In the genomic region with DNA sequence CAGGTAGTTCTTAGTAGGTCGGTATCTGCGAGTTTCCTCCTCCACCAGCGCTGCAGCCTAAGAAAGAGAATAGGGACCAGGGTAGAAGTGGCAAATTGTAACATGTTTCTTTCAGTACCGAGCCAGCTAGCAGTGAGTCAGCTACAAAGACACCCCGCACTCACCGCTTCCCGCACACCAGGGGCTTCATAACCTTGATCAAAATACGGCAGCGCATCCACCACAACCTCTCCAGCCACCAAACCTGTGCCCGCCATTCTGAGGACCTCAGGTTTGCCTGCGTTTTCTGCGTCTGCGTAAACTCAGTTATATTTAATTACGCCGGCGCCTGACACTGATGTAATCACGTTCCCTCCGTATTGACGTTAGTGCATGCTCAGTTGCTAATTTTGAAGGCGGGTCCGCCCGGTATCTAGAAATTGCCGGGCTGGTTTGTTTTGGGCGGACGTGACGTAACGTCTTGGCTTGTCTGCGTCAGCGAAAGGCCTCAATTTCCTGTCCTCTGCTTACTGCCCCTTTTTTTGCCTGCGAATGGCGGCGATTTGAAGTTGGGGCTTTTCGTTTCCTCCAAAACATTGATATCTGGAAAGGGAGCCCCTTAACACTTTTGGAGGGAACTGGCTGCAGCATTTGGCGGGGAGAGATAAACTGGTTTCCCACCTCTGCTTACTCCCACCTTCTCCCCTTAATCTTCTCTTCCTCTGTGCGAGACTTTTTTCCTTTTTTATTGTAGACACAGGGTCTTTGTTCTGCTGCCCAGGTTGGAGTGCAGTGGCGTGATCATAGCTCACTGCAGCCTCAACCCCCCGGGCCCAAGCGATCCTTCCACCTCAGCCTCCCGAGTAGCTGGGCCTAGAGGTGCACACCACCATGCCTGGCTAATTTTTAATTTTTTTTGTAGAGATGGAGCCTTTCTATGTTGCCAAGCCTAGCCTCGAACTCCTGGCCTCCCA, we compare ENCODE assay signal across 8 cellular contexts. TPM values are rescaled to one million over a fixed set of nuclear protein-coding genes. Genes with fewer than 3 reads are reported as not detected.
DNase-seq lines count a peak whose midpoint lies in the region; ATAC-seq and TF ChIP-seq lines count a peak whose summit lies in the region.

A gene (minus strand): TSS at position 281 of the 953 bp plus-strand sequence. CDS start 24 bp downstream, at position 257.

- H3K27ac ChIP-seq in angular gyrus (ENCODE audit: low read depth, low read length) (peak within 1 kb of the TSS; percentile 97), prostate gland (peak within 1 kb of the TSS; percentile 88 to 90), urinary bladder (ENCODE audit: low read depth) (peak within 1 kb of the TSS; percentile 97)

- no peaks in the 10 kb centered on the region for H3K27me3 ChIP-seq in prostate gland (replicated peaks; ENCODE audit: insufficient read depth)

- H3K36me3 ChIP-seq in prostate gland (no peaks in the 10 kb centered on the region), urinary bladder (ENCODE audit: insufficient read depth) (peaks cover 2% of the 10 kb centered on the region)

- DNase-seq in NCI-H187 (lab: John Stamatoyannopoulos, UW) (peak; percentile 93 to 96), T-helper 2 cell (peak; percentile 67 to 99 (median 93)), left ventricle myocardium superior (peak; percentile 95), prostate gland (ENCODE audit: low spot score) (peak; percentile 98)

- H3K4me1 ChIP-seq in prostate gland (replicated peaks) (peaks cover 2% of the 10 kb centered on the region), urinary bladder (ENCODE audit: insufficient read depth) (no peaks in the 10 kb centered on the region)

- WGBS in prostate gland: 3% methylated on average over 40 of the region's 40 CpGs
- WGBS in urinary bladder: 4% methylated on average over 40 of the region's 40 CpGs

- ATAC-seq in GM18498 (IDR thresholded peaks at IDR 0.05; ENCODE audit: unreplicated experiment) (peak; percentile 99), HG02938 (IDR thresholded peaks at IDR 0.05; ENCODE audit: unreplicated experiment) (peak; percentile 99), left ventricle myocardium superior (peak; percentile 99)

- peak; percentile 92 for TF ChIP-seq POLR2A in prostate gland (IDR thresholded peaks at IDR 0.05)

- H3K4me3 ChIP-seq in prostate gland: peak within 1 kb of the TSS; percentile 53 to 62
- peak within 1 kb of the TSS; percentile 70 for H3K4me3 ChIP-seq in urinary bladder (ENCODE audit: low read depth, low read length)

- intact Hi-C loops in left ventricle myocardium superior (cut with micrococcal nuclease): no loop called here
- intact Hi-C loops in prostate gland (cut with DNase I): loop anchor here (2.0 to 5.0 kb wide), 3 partner anchors 69 to 234 kb away; a partner anchor contains a TSS

- H3K9me3 ChIP-seq in prostate gland: no peaks in the 10 kb centered on the region

- peak in 2 of 4 experiments; percentile 10 to 23 for TF ChIP-seq CTCF in prostate gland (IDR thresholded peaks at IDR 0.05)

RNA-seq across cellular contexts. Expression of the gene that starts here (rescaled TPM):
- 32.5 TPM for total RNA-seq in left ventricle myocardium superior
- total RNA-seq in prostate gland: 10 to 100 TPM; 35.9 to 38.5 TPM
- total RNA-seq in urinary bladder: 43.0 TPM
- polyA plus RNA-seq in urinary bladder: 38.2 TPM

Comparison
In these comparisons a context has a peak if more than half of its experiments do, and no peak if none do; other contexts are left out.
1. Peak in every context shown above with its lines: DNase-seq, ATAC-seq, H3K4me3 ChIP-seq and H3K27ac ChIP-seq.